In genomic region chr1:6700853-6701436, GRCh38 we compare ENCODE assay signal across 8 cellular contexts. TPM values are rescaled to one million over a fixed set of nuclear protein-coding genes. Genes with fewer than 3 reads are reported as not detected.
A peak's percentile ranks its signal among the peaks of the same experiment; 100 is the strongest.
DNase-seq lines count a peak whose midpoint lies in the region; ATAC-seq, FAIRE-seq and TF ChIP-seq lines count a peak whose summit lies in the region.

No MANE protein-coding gene starts in this region.

- no TSS peak for BruUV-seq in GM12878 (replicated peaks; lab: Mats Ljungman, UMichigan)

- H3K79me2 ChIP-seq in GM12878 (ENCODE audit: control insufficient read depth, insufficient read depth, low read length): peaks cover 39% of the 10 kb centered on the region

- H3K36me3 ChIP-seq in CD8-positive, alpha-beta T cell (ENCODE audit: insufficient read depth, low read length): peaks cover 4% of the 10 kb centered on the region
- H3K36me3 ChIP-seq in GM12878 (ENCODE audit: control insufficient read depth in 2 of 2, insufficient read depth in 2 of 2, low read length in 1 of 2) (no peaks in the 10 kb centered on the region; a peak in 1 of 4 replicates), lung (ENCODE audit: control insufficient read depth in 2 of 2, insufficient read depth in 2 of 2, low read length in 2 of 2) (no peaks in the 10 kb centered on the region), aorta (ENCODE audit: control insufficient read depth in 1 of 2, insufficient read depth in 2 of 2, low read length in 1 of 2) (peaks cover 0 to 2% of the 10 kb centered on the region in 2 donors)

- SMC1A ChIA-PET in GM12878 (lab: Charles Lee; ENCODE audit: uncharacterized antibody, unreplicated experiment): interaction anchor here (0.6 to 1.3 kb wide), 2 partner anchors 16 to 188 kb away, joined by 3 read pairs; no protein-coding TSS in a partner anchor

- H3K27me3 Mint-ChIP-seq in CD8-positive, alpha-beta T cell (ENCODE audit: low read depth): no peaks in the 10 kb centered on the region

- TF ChIP-seq RAD21 in GM12878 (IDR thresholded peaks at IDR 0.05; ENCODE audit: insufficient read depth, low read depth, low read length): no peak

- no peak for TF ChIP-seq CTCF in CD8-positive, alpha-beta T cell (IDR thresholded peaks at IDR 0.05)
- TF ChIP-seq CTCF in GM12878 (IDR thresholded peaks at IDR 0.05 in 2 of 3, conservative IDR thresholded peaks at IDR 0.05 in 1 of 3; ENCODE audit: control insufficient read depth in 2 of 3, extremely low read depth in 1 of 3, insufficient read depth in 1 of 3, low read depth in 3 of 3, low read length in 3 of 3) (no peak), lung (IDR thresholded peaks at IDR 0.05; ENCODE audit: control extremely low read depth, extremely low read depth) (no peak)

- peak overlapping the region; percentile 70 for H3K27ac ChIP-seq in CD8-positive, alpha-beta T cell (ENCODE audit: low read depth, low read length)
- H3K27ac ChIP-seq in GM12878 (ENCODE audit: control insufficient read depth, insufficient read depth) (peak overlapping the region; percentile 87), lung (ENCODE audit: low read depth in 1 of 2, low read length in 1 of 2) (peak overlapping the region; percentile 78 to 92), aorta (ENCODE audit: low read depth in 1 of 2, low read length in 2 of 2) (no peak overlapping the region)

- H3K36me3 Mint-ChIP-seq in CD8-positive, alpha-beta T cell: peaks cover 13% of the 10 kb centered on the region

- H3K9me3 ChIP-seq in CD8-positive, alpha-beta T cell (ENCODE audit: low read length): no peaks in the 10 kb centered on the region
- no peaks in the 10 kb centered on the region for H3K9me3 ChIP-seq in GM12878 (replicated peaks; ENCODE audit: control insufficient read depth, insufficient read depth, low read length)
- no peaks in the 10 kb centered on the region for H3K9me3 ChIP-seq in lung (ENCODE audit: control insufficient read depth in 2 of 2, insufficient read depth in 1 of 2, low read length in 1 of 2)
- no peaks in the 10 kb centered on the region for H3K9me3 ChIP-seq in aorta (ENCODE audit: control insufficient read depth, low read length)

- CTCF ChIA-PET in CD8-positive, alpha-beta T cell (lab: Charles Lee): interaction anchor here (0.6 to 1.8 kb wide), 8 partner anchors 9 to 177 kb away, joined by 3 to 7 read pairs (median 3); no protein-coding TSS in a partner anchor
- CTCF ChIA-PET in GM12878 (lab: Yijun Ruan, JAX): interaction anchor here (0.6 to 1.3 kb wide), 9 partner anchors 12 to 190 kb away, joined by 3 to 5 read pairs (median 3); no protein-coding TSS in a partner anchor

- RAD21 ChIA-PET in GM12878 (lab: Charles Lee; ENCODE audit: unreplicated experiment): interaction anchor here (1.0 kb wide), 1 partner anchor 146 kb away, joined by 3 read pairs; the partner anchor contains the start of genes NOL9 and TAS1R1

- no peak for DNase-seq in CD8-positive, alpha-beta T cell
- no peak for DNase-seq in GM12878 (ENCODE audit: low read depth, low spot score)
- DNase-seq in lung (ENCODE audit: low spot score): no peak
- no peak for DNase-seq in aorta
- no peak for DNase-seq in iPS-NIHi7 (ENCODE audit: extremely low spot score)

- intact Hi-C loops in CD8-positive, alpha-beta T cell (cut with DNase I, micrococcal nuclease): loop anchor here (1.0 to 10.0 kb wide), 8 partner anchors 74 to 1084 kb away; partner anchors contain the start of genes KLHL21 (in 2 of the 2), NOL9 (in 2 of the 2), CAMTA1 (in 1 of the 2) and HES3 (in 1 of the 2)
- intact Hi-C loops in GM12878 (cut with micrococcal nuclease; ENCODE audit: unreplicated experiment): no loop called here
- intact Hi-C loops in aorta (cut with DNase I): no loop called here

- H3K4me1 ChIP-seq in CD8-positive, alpha-beta T cell (ENCODE audit: insufficient read depth, low read length): peaks cover 11% of the 10 kb centered on the region
- H3K4me1 ChIP-seq in GM12878 (ENCODE audit: control insufficient read depth, insufficient read depth, low read length): peaks cover 7% of the 10 kb centered on the region
- H3K4me1 ChIP-seq in lung (ENCODE audit: control insufficient read depth in 2 of 2, insufficient read depth in 2 of 2, low read length in 2 of 2): peaks cover 1 to 8% of the 10 kb centered on the region in 2 donors
- H3K4me1 ChIP-seq in aorta (ENCODE audit: control insufficient read depth in 1 of 2, insufficient read depth in 2 of 2, low read length in 2 of 2): peaks cover 0 to 4% of the 10 kb centered on the region in 2 donors

- no peak for TF ChIP-seq POLR2A in GM12878 (IDR thresholded peaks at IDR 0.05; ENCODE audit: low read depth, low read length)

- POLR2A ChIA-PET in CD8-positive, alpha-beta T cell (lab: Charles Lee): no interaction called here
- POLR2A ChIA-PET in GM12878 (lab: Charles Lee): no interaction called here

- peak; percentile 31 for FAIRE-seq in GM12878 (lab: Jason Lieb, UNC)

- in situ Hi-C loops in GM12878 (cut with MboI): no loop called here

- H2AFZ ChIP-seq in GM12878 (ENCODE audit: control insufficient read depth, low read depth, low read length): peak overlapping the region; percentile 82

- peak overlapping the region; percentile 92 for H3K9ac ChIP-seq in GM12878 (ENCODE audit: control insufficient read depth, insufficient read depth, low read length)

- no peaks in the 10 kb centered on the region for H3K27me3 ChIP-seq in CD8-positive, alpha-beta T cell (ENCODE audit: insufficient read depth, low read length)
- no peaks in the 10 kb centered on the region for H3K27me3 ChIP-seq in GM12878 (replicated peaks in 1 of 2; ENCODE audit: control insufficient read depth in 2 of 2, insufficient read depth in 2 of 2, low read length in 1 of 2)
- H3K27me3 ChIP-seq in lung (ENCODE audit: control insufficient read depth, insufficient read depth): no peaks in the 10 kb centered on the region
- H3K27me3 ChIP-seq in aorta (ENCODE audit: control insufficient read depth in 1 of 2, insufficient read depth in 2 of 2, low read length in 1 of 2): no peaks in the 10 kb centered on the region

- TF ChIP-seq EP300 in GM12878 (IDR thresholded peaks at IDR 0.05; ENCODE audit: borderline replicate concordance in 1 of 2, control insufficient read depth in 1 of 2, low read depth in 2 of 2, low read length in 2 of 2): no peak

- peak overlapping the region; percentile 67 for H3K27ac Mint-ChIP-seq in CD8-positive, alpha-beta T cell

- ATAC-seq in CD8-positive, alpha-beta T cell: no peak
- peak; percentile 14 for ATAC-seq in HG03457 (IDR thresholded peaks at IDR 0.05; ENCODE audit: unreplicated experiment)
- no peak for ATAC-seq in GM12878
- no peak for ATAC-seq in lung (ENCODE audit: insufficient read depth, low FRiP score)
- no peak for ATAC-seq in aorta (ENCODE audit: low FRiP score)
- no peak for ATAC-seq in GM19023 (IDR thresholded peaks at IDR 0.05; ENCODE audit: unreplicated experiment)
- ATAC-seq in HG02798 (IDR thresholded peaks at IDR 0.05; ENCODE audit: poor library complexity, unreplicated experiment): no peak

- H3K4me2 ChIP-seq in GM12878 (ENCODE audit: control insufficient read depth, insufficient read depth): peak overlapping the region; percentile 96

- peak overlapping the region; percentile 82 for H3K4me3 Mint-ChIP-seq in CD8-positive, alpha-beta T cell

- 3% methylated on average over 24 of the region's 24 CpGs for WGBS in GM12878 (ENCODE audit: insufficient coverage, insufficient replicate concordance, low lambda C conversion rate, missing lambda C conversion rate)
- WGBS in lung, 2 donors: 4 to 7% methylated on average over 20 to 24 of the region's 24 CpGs
- 3 to 5% methylated on average over 24 of the region's 24 CpGs for WGBS in aorta, 2 donors

- peaks cover 29% of the 10 kb centered on the region for H3K4me1 Mint-ChIP-seq in CD8-positive, alpha-beta T cell (ENCODE audit: low read depth)

- peak overlapping the region; percentile 79 for H3K4me3 ChIP-seq in CD8-positive, alpha-beta T cell (ENCODE audit: low read depth, low read length)
- peak overlapping the region; percentile 95 for H3K4me3 ChIP-seq in GM12878
- peak overlapping the region; percentile 96 for H3K4me3 ChIP-seq in lung
- peak overlapping the region; percentile 67 to 83 for H3K4me3 ChIP-seq in aorta (ENCODE audit: low read length in 2 of 2)

- H3K9me3 Mint-ChIP-seq in CD8-positive, alpha-beta T cell: no peaks in the 10 kb centered on the region

- H4K20me1 ChIP-seq in GM12878 (ENCODE audit: control insufficient read depth, insufficient read depth): no peaks in the 10 kb centered on the region

TF ChIP-seq in GM12878, 131 proteins besides CTCF, POLR2A, EP300 and RAD21:
- TF ChIP-seq CBX5 (IDR thresholded peaks at IDR 0.05; ENCODE audit: low read depth) (no peak), HCFC1 (IDR thresholded peaks at IDR 0.05; ENCODE audit: low read length) (no peak), ESRRA (IDR thresholded peaks at IDR 0.05; ENCODE audit: low read length) (no peak), MAX (IDR thresholded peaks at IDR 0.05; ENCODE audit: low read depth, low read length) (no peak)

RNA-seq across cellular contexts. Expression of gene DNAJC11, which starts 0.7 kb away (rescaled TPM):
- total RNA-seq in CD8-positive, alpha-beta T cell: 10 to 100 TPM; 23.3 to 24.4 TPM
- total RNA-seq in GM12878 (2013; cell fraction: nucleolus; rRNA removed): 145 and 154 TPM in 2 replicates
- total RNA-seq in GM12878 (2014; rRNA removed) (28.3 and 28.7 TPM in 2 replicates), GM12878 (2014; rRNA removed; fragmentation: Illumina TruSeq; extraction: Trizol) (33.1 and 35.4 TPM in 2 replicates), GM12878 (2021) (49.3 and 51.8 TPM in 2 replicates), lung (10 to 100 TPM; 37.7 to 43.0 TPM), aorta (10 to 100 TPM; 30.0 to 31.5 TPM)
- polyA plus RNA-seq in GM12878 (2011; ENCODE audit: low read depth): 21.8 TPM
- polyA plus RNA-seq in GM12878 (2011; rRNA removed) (26.4 and 29.2 TPM in 2 replicates), GM12878 (2014; fragmentation: Illumina TruSeq; extraction: Trizol) (54.5 and 73.4 TPM in 2 replicates), GM12878 (2014; fragmentation: Nextera tagmentation; extraction: Ambion mirVana) (1 to 10 TPM; 5.0 to 8.6 TPM), GM12878 (2014; rRNA removed) (41.3 and 43.6 TPM in 2 replicates), GM12878 (2016; fragmentation: Nextera tagmentation; extraction: Ambion mirVana) (10 to 100 TPM; 56.9 to 58.8 TPM), lung (10 to 100 TPM; 18.6 to 23.2 TPM), aorta (10 to 100 TPM; 15.5 to 24.3 TPM)
- polyA plus RNA-seq in GM12878 (2011; cell fraction: cytosol; rRNA removed): 25.6 and 25.8 TPM in 2 replicates
- 70.4 and 87.9 TPM in 2 replicates for polyA plus RNA-seq in GM12878 (2011; cell fraction: nucleus; rRNA removed)
- 25.6 and 38.0 TPM in 2 replicates for polyA plus RNA-seq in GM12878 (2012)
- 16.5 and 30.3 TPM in 2 replicates for polyA minus RNA-seq in GM12878 (2011; rRNA and poly(A)+ RNA removed)
- polyA minus RNA-seq in GM12878 (2011; cell fraction: cytosol; rRNA and poly(A)+ RNA removed): 9.0 and 10.2 TPM in 2 replicates
- polyA minus RNA-seq in GM12878 (2011; cell fraction: nucleus; rRNA and poly(A)+ RNA removed): 17.7 and 32.1 TPM in 2 replicates

Comparison
In these comparisons a context has a peak if more than half of its experiments do, and no peak if none do; other contexts are left out.
1. H3K27ac ChIP-seq: peak in CD8-positive, alpha-beta T cell (single experiment), GM12878 (single experiment) and lung (2 of 2); none in aorta (0 of 2).
2. intact Hi-C loops: an anchor here in CD8-positive, alpha-beta T cell (1.0 to 10.0 kb wide); none called in GM12878 and aorta.
3. Peak in every context shown above with its lines, with median percentiles within 50 percentile points of each other: H3K4me3 ChIP-seq.